Comparison of ENCODE assay signal across 9 cellular contexts in the genomic region with DNA sequence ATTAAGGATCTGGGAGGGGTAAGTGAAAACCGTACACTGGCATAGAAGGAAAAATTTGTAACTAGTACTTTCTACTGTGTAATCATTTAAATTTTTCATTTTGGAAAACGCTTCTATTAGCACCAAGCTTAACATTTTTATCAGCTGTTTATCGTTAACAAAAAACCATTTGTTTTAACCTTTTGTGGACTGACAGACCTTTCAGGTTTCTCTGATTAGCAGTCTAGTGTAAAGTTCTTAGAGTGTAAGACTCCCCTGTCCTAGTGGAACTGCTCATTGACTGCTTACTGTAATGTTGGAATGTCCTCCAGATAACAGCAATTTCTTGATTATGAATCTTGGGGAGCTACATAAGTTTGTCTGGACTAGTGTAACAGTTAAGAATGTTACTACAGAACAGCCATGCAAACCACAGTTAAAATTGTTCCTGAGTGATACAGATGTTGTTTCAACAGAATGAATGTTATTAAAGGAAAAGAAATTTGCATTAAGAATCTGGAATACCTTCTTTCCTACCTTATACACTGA. TPM values are rescaled to one million over a fixed set of nuclear protein-coding genes. Genes with fewer than 3 reads are reported as not detected.
DNase-seq lines count a peak whose midpoint lies in the region; ATAC-seq and TF ChIP-seq lines count a peak whose summit lies in the region.
"Had no signal": no experiment of that assay in that cellular context is flagged by ENCODE, and none has a peak within 500 bp of the region (broad histone marks: within the 10 kb centered on the region; RNA-seq: fewer than 3 reads in every experiment).

No MANE protein-coding gene starts in this region.

- H3K9me3 Mint-ChIP-seq in H9 (no peaks in the 10 kb centered on the region; a peak in 1 of 5 replicates), glutamatergic neuron (ENCODE audit: unreplicated experiment) (peaks cover 5% of the 10 kb centered on the region)

- no peak overlapping the region for H3K56ac ChIP-seq in H9 (ENCODE audit: insufficient read length, low read depth, low read length)

- no peak overlapping the region for H3K18ac ChIP-seq in H9 (ENCODE audit: insufficient read length, low read depth, low read length)

- no peak overlapping the region for H3T11ph ChIP-seq in H9 (ENCODE audit: low read length)

- CTCF ChIA-PET in AG04450 (lab: Charles Lee) = interaction anchor here (0.6 to 1.3 kb wide), 3 partner anchors 8 to 954 kb away, joined by 3 to 8 read pairs (median 7); no protein-coding TSS in a partner anchor

- H3K23me2 ChIP-seq in H9 (ENCODE audit: insufficient read length, low read depth, low read length, poor library complexity, severe bottlenecking) = peaks cover 8% of the 10 kb centered on the region

- H2BK15ac ChIP-seq in H9 (ENCODE audit: low read depth, low read length) = no peak overlapping the region

- H3K4me1 ChIP-seq in H9 (ENCODE audit: insufficient read depth, low read length) (no peaks in the 10 kb centered on the region), adrenal gland (replicated peaks in 1 of 2) (peaks cover 0 to 27% of the 10 kb centered on the region in 2 donors), gastroesophageal sphincter (peaks cover 0 to 32% (median 0%) of the 10 kb centered on the region in 3 donors)

- POLR2A ChIA-PET in AG04450 (lab: Yijun Ruan, JAX) = no interaction called here

- no peaks in the 10 kb centered on the region for H4K20me1 ChIP-seq in H9 (ENCODE audit: control insufficient read depth, insufficient read depth, insufficient read length)

- H3K27me3 ChIP-seq in AG04450 (ENCODE audit: control insufficient read depth, insufficient read depth, low read length) (no peaks in the 10 kb centered on the region), H9 (ENCODE audit: insufficient read depth, low read length) (no peaks in the 10 kb centered on the region), adrenal gland (no peaks in the 10 kb centered on the region), gastroesophageal sphincter (no peaks in the 10 kb centered on the region)

- no peak overlapping the region; a peak in 1 of 7 replicates for H3K27ac Mint-ChIP-seq in H9
- H3K27ac Mint-ChIP-seq in glutamatergic neuron (ENCODE audit: unreplicated experiment) = peak overlapping the region; percentile 93

- DNase-seq in AG04450 (ENCODE audit: low read depth, low spot score) (no peak), H9 (no peak), glutamatergic neuron (no peak), adrenal gland (no peak)
- DNase-seq: GOT3 had no signal

- H3K4me2 ChIP-seq in H9 (ENCODE audit: insufficient read depth, insufficient read length, low read length) = peak overlapping the region; percentile 49

- TF ChIP-seq CTCF in AG04450 (IDR thresholded peaks at IDR 0.05; ENCODE audit: low read depth, low read length) = no peak
- TF ChIP-seq CTCF in H9 (conservative IDR thresholded peaks at IDR 0.05) = no peak
- TF ChIP-seq CTCF in WI38 (IDR thresholded peaks at IDR 0.05; ENCODE audit: low read depth, low read length) = no peak
- no peak for TF ChIP-seq CTCF in glutamatergic neuron (IDR thresholded peaks at IDR 0.05; ENCODE audit: partially characterized antibody, unreplicated experiment)
- no peak for TF ChIP-seq CTCF in adrenal gland (IDR thresholded peaks at IDR 0.05)
- TF ChIP-seq CTCF in gastroesophageal sphincter (IDR thresholded peaks at IDR 0.05) = no peak

- no peak overlapping the region for H4K8ac ChIP-seq in H9 (replicated peaks; ENCODE audit: insufficient read length, low read depth, low read length)

- no CpG with 5 or more reads among the region's 3 CpGs for WGBS in H9 (ENCODE audit: extremely low coverage, insufficient read length, low lambda C conversion rate)
- 68 to 79% (median 74%) methylated on average over 3 of the region's 3 CpGs for WGBS in adrenal gland, 4 donors
- WGBS in gastroesophageal sphincter (ENCODE audit: low coverage in 1 of 2), 2 donors = 39 to 65% methylated on average over 3 of the region's 3 CpGs

- H2BK20ac ChIP-seq in H9 (ENCODE audit: low read depth, low read length, poor library complexity, severe bottlenecking) = no peak overlapping the region

- H3K4ac ChIP-seq in H9 (ENCODE audit: low read depth, low read length) = no peak overlapping the region

- H3K36me3 Mint-ChIP-seq in H9 (ENCODE audit: insufficient read depth in 1 of 3, low read depth in 3 of 3) = peaks cover 14 to 42% (median 32%) of the 10 kb centered on the region in 3 experiments
- no peaks in the 10 kb centered on the region for H3K36me3 Mint-ChIP-seq in glutamatergic neuron (ENCODE audit: unreplicated experiment)

- no peak overlapping the region for H2AFZ ChIP-seq in H9 (ENCODE audit: low read length)

- TF ChIP-seq POLR2A in adrenal gland (IDR thresholded peaks at IDR 0.05) (no peak), gastroesophageal sphincter (IDR thresholded peaks at IDR 0.05) (no peak)

- no peak overlapping the region for H2BK5ac ChIP-seq in H9 (ENCODE audit: insufficient read length, low read length)

- H3K27me3 Mint-ChIP-seq in H9 (ENCODE audit: low read depth) (no peaks in the 10 kb centered on the region; the same call in 1 of the 2 replicates), glutamatergic neuron (ENCODE audit: unreplicated experiment) (peaks cover 2% of the 10 kb centered on the region)

- H4K91ac ChIP-seq in H9 (ENCODE audit: insufficient read length, low read depth, low read length) = no peak overlapping the region

- H2AK5ac ChIP-seq in H9 (ENCODE audit: insufficient read length, low read length) = no peak overlapping the region

- H3K36me3 ChIP-seq in adrenal gland (replicated peaks in 1 of 2) (no peaks in the 10 kb centered on the region), gastroesophageal sphincter (no peaks in the 10 kb centered on the region)

- ATAC-seq in GM21737 (IDR thresholded peaks at IDR 0.05; ENCODE audit: unreplicated experiment) = no peak
- no peak for ATAC-seq in GM21529 (IDR thresholded peaks at IDR 0.05; ENCODE audit: unreplicated experiment)
- ATAC-seq in gastroesophageal sphincter = no peak

- H3K23ac ChIP-seq in H9 (ENCODE audit: insufficient read length, low read depth, low read length) = no peak overlapping the region

- H3K79me2 ChIP-seq in H9 (ENCODE audit: insufficient read depth, low read length) = peaks cover 25% of the 10 kb centered on the region; the same call in 1 of the 2 replicates

- intact Hi-C loops in adrenal gland (cut with DNase I) = loop anchor here in 1 of 2 donors (5.0 kb wide), 1 partner anchor 76 kb away; no protein-coding TSS in a partner anchor

- H3K4me3 Mint-ChIP-seq in H9 (peak overlapping the region; percentile 94 to 99), glutamatergic neuron (ENCODE audit: unreplicated experiment) (peak overlapping the region; percentile 96)

- no peak overlapping the region for H3K9ac ChIP-seq in H9 (ENCODE audit: extremely low read depth, insufficient read length, low read length)

- H3K79me1 ChIP-seq in H9 (ENCODE audit: insufficient read depth, low read depth, low read length, poor library complexity, severe bottlenecking) = no peaks in the 10 kb centered on the region

- H2BK12ac ChIP-seq in H9 (ENCODE audit: insufficient read length, low read depth, low read length) = no peak overlapping the region

- no peak overlapping the region for H2BK120ac ChIP-seq in H9 (ENCODE audit: low read depth, low read length, poor library complexity, severe bottlenecking)

- H3K4me1 Mint-ChIP-seq in H9 = peaks cover 22 to 25% of the 10 kb centered on the region in 2 experiments
- H3K4me1 Mint-ChIP-seq in glutamatergic neuron (ENCODE audit: low read depth, unreplicated experiment) = peaks cover 12% of the 10 kb centered on the region

- no peak for TF ChIP-seq EP300 in gastroesophageal sphincter (IDR thresholded peaks at IDR 0.05)

- peak overlapping the region; percentile 85 for H3K4me3 ChIP-seq in AG04450 (ENCODE audit: low read depth, low read length)
- peak overlapping the region; percentile 89 for H3K4me3 ChIP-seq in WI38 (ENCODE audit: low read depth, low read length)
- no peak overlapping the region for H3K4me3 ChIP-seq in adrenal gland
- H3K4me3 ChIP-seq in gastroesophageal sphincter = no peak overlapping the region

- H3K9me3 ChIP-seq in AG04450 (ENCODE audit: control insufficient read depth, insufficient read depth, low read length) (no peaks in the 10 kb centered on the region), H9 (ENCODE audit: control insufficient read depth, low read depth, low read length) (no peaks in the 10 kb centered on the region), adrenal gland (replicated peaks in 1 of 3) (no peaks in the 10 kb centered on the region), gastroesophageal sphincter (no peaks in the 10 kb centered on the region)

- H3K27ac ChIP-seq in AG04450 (ENCODE audit: low read depth, low read length) (no peak overlapping the region), H9 (ENCODE audit: insufficient read length, low read depth, low read length) (no peak overlapping the region), adrenal gland (no peak overlapping the region), gastroesophageal sphincter (no peak overlapping the region)

- no peak overlapping the region for H3K14ac ChIP-seq in H9 (ENCODE audit: insufficient read depth, low read length)

- no peak overlapping the region for H4K5ac ChIP-seq in H9 (ENCODE audit: insufficient read length, low read depth, low read length)

RNA-seq across cellular contexts. Expression of a gene that starts 2.0 kb away (rescaled TPM):
- polyA plus RNA-seq in AG04450 (2011; rRNA removed) = 6.8 and 8.8 TPM in 2 replicates
- polyA minus RNA-seq in AG04450 (2011; rRNA and poly(A)+ RNA removed) = 1.8 and 3.3 TPM in 2 replicates
- 75.9 TPM in 2 replicates for total RNA-seq in H9 (2021)
- 23.7 TPM for total RNA-seq in glutamatergic neuron (ENCODE audit: unreplicated experiment)
- total RNA-seq in adrenal gland = 10 to 100 TPM in 1 of 8 donors, 1 to 10 TPM in 6, under 1 TPM in 1; 0.91 to 23.2 (median 7.5) TPM
- 1 to 10 TPM; 5.6 to 6.6 (median 5.8) TPM for polyA plus RNA-seq in adrenal gland
- 1 to 10 TPM; 3.1 to 7.6 (median 6.7) TPM for total RNA-seq in gastroesophageal sphincter

RNA-seq across cellular contexts. Expression of a gene that starts 2.1 kb away (rescaled TPM):
- 9.3 and 11.8 TPM in 2 replicates for polyA plus RNA-seq in AG04450 (2011; rRNA removed)
- 2.2 and 4.9 TPM in 2 replicates for polyA minus RNA-seq in AG04450 (2011; rRNA and poly(A)+ RNA removed)
- total RNA-seq in H9 (2021) = 10.4 and 14.5 TPM in 2 replicates
- 13.5 TPM for total RNA-seq in glutamatergic neuron (ENCODE audit: unreplicated experiment)
- total RNA-seq in adrenal gland = 10 to 100 TPM in 7 of 8 donors, 1 to 10 TPM in 1; 9.9 to 57.2 (median 25.1) TPM
- polyA plus RNA-seq in adrenal gland = 10 to 100 TPM in 1 of 3 donors, 1 to 10 TPM in 2; 4.5 to 21.6 (median 6.1) TPM
- total RNA-seq in gastroesophageal sphincter = 10 to 100 TPM in 2 of 4 donors, 1 to 10 TPM in 2; 7.8 to 14.0 (median 9.5) TPM

RNA-seq across cellular contexts. Expression of a gene that starts 55.8 kb away (rescaled TPM):
- 0.14 and 0.33 TPM in 2 replicates for polyA plus RNA-seq in AG04450 (2011; rRNA removed)
- 0.26 and 1.2 TPM in 2 replicates for polyA minus RNA-seq in AG04450 (2011; rRNA and poly(A)+ RNA removed)
- total RNA-seq in H9 (2021) = 8.6 and 8.7 TPM in 2 replicates
- total RNA-seq in glutamatergic neuron (ENCODE audit: unreplicated experiment) = 91.9 TPM
- total RNA-seq in adrenal gland = 10 to 100 TPM in 7 of 8 donors, 1 to 10 TPM in 1; 7.8 to 35.0 (median 27.2) TPM
- 1 to 10 TPM; 2.3 to 5.2 (median 3.2) TPM for polyA plus RNA-seq in adrenal gland
- total RNA-seq in gastroesophageal sphincter = 1 to 10 TPM; 1.1 to 3.6 (median 1.7) TPM

Comparison
In these comparisons a context has a peak if more than half of its experiments do, and no peak if none do; other contexts are left out.
1. H3K4me3 ChIP-seq: peak in AG04450 (single experiment) and WI38 (single experiment); none in adrenal gland (0 of 4) and gastroesophageal sphincter (0 of 2).